Comparison of ENCODE assay signal across 8 cellular contexts in genomic region chr5:138464388-138465287, GRCh38. TPM values are rescaled to one million over a fixed set of nuclear protein-coding genes. Genes with fewer than 3 reads are reported as not detected.
DNase-seq lines count a peak whose midpoint lies in the region; ATAC-seq, FAIRE-seq and TF ChIP-seq lines count a peak whose summit lies in the region.

No MANE protein-coding gene starts in this region.

- H3K27ac ChIP-seq in astrocyte (ENCODE audit: low read depth, low read length): peak overlapping the region; percentile 90
- H3K27ac ChIP-seq in right cardiac atrium (ENCODE audit: low read length): peak overlapping the region; percentile 97
- peak overlapping the region; percentile 99 for H3K27ac ChIP-seq in vagina

- intact Hi-C loops in right cardiac atrium (cut with DNase I) (loop anchor here in 2 of 4 donors (5.0 to 10.0 kb wide), 2 partner anchors 38 to 80 kb away; partner anchors contain the start of gene ETF1 (in 1 of the 2)), vagina (cut with DNase I) (loop anchor here (1.0 kb wide), 1 partner anchor 28 kb away; no protein-coding TSS in a partner anchor)

- peak overlapping the region; percentile 84 for H3K4me3 Mint-ChIP-seq in astrocyte (ENCODE audit: unreplicated experiment)

- H3K36me3 Mint-ChIP-seq in astrocyte (ENCODE audit: low read depth, unreplicated experiment): peaks cover 19% of the 10 kb centered on the region

- H3K4me1 ChIP-seq in astrocyte (ENCODE audit: insufficient read depth, low read length): peaks cover 27% of the 10 kb centered on the region
- peaks cover 2% of the 10 kb centered on the region for H3K4me1 ChIP-seq in right cardiac atrium (ENCODE audit: control insufficient read depth, insufficient read depth, low read length)
- H3K4me1 ChIP-seq in vagina: peaks cover 34% of the 10 kb centered on the region

- H3K4me3 ChIP-seq in astrocyte (ENCODE audit: insufficient read depth, low read depth, low read length) (peak overlapping the region; percentile 94), right cardiac atrium (ENCODE audit: low read length) (peak overlapping the region; percentile 85), vagina (peak overlapping the region; percentile 75 to 86)

- H3K9ac ChIP-seq in astrocyte (ENCODE audit: low read length): peak overlapping the region; percentile 93

- under 1% methylated on average over 68 of the region's 68 CpGs for WGBS in right cardiac atrium

- ATAC-seq in GM18508 (IDR thresholded peaks at IDR 0.05; ENCODE audit: insufficient read depth, unreplicated experiment) (peak; percentile 73), HG02981 (IDR thresholded peaks at IDR 0.05; ENCODE audit: unreplicated experiment) (peak; percentile 69), right cardiac atrium (peak; percentile 89 to 92)

- H3K27ac Mint-ChIP-seq in astrocyte (ENCODE audit: unreplicated experiment): peak overlapping the region; percentile 92

- peak overlapping the region; percentile 97 for H3K4me2 ChIP-seq in astrocyte (ENCODE audit: low read length)

- TF ChIP-seq POLR2A in vagina (IDR thresholded peaks at IDR 0.05): peak in 1 of 2 donors; percentile 8

- H4K20me1 ChIP-seq in astrocyte (ENCODE audit: insufficient read depth, low read length): peaks cover 42% of the 10 kb centered on the region

- peaks cover 3% of the 10 kb centered on the region for H3K9me3 Mint-ChIP-seq in astrocyte (ENCODE audit: unreplicated experiment)

- H3K27me3 ChIP-seq in astrocyte (ENCODE audit: insufficient read depth, low read length): no peaks in the 10 kb centered on the region
- H3K27me3 ChIP-seq in right cardiac atrium (ENCODE audit: control insufficient read depth, insufficient read depth): no peaks in the 10 kb centered on the region
- H3K27me3 ChIP-seq in vagina: no peaks in the 10 kb centered on the region

- H3K27me3 Mint-ChIP-seq in astrocyte (ENCODE audit: low read depth, unreplicated experiment): peaks cover 11% of the 10 kb centered on the region

- peak overlapping the region; percentile 88 for H2AFZ ChIP-seq in astrocyte (ENCODE audit: low read depth, low read length)

- peaks cover 23% of the 10 kb centered on the region for H3K36me3 ChIP-seq in astrocyte (ENCODE audit: insufficient read depth, low read length)
- no peaks in the 10 kb centered on the region for H3K36me3 ChIP-seq in vagina

- H3K9me3 ChIP-seq in astrocyte (ENCODE audit: insufficient read depth, low read depth, low read length) (no peaks in the 10 kb centered on the region), right cardiac atrium (ENCODE audit: control insufficient read depth, low read length) (no peaks in the 10 kb centered on the region), vagina (no peaks in the 10 kb centered on the region)

- H3K4me1 Mint-ChIP-seq in astrocyte (ENCODE audit: low read depth, unreplicated experiment): peaks cover 10% of the 10 kb centered on the region

- H3K79me2 ChIP-seq in astrocyte (ENCODE audit: insufficient read depth, low read length): peaks cover 31% of the 10 kb centered on the region

- TF ChIP-seq CTCF in astrocyte (IDR thresholded peaks at IDR 0.05; ENCODE audit: insufficient read depth, low read depth, low read length) (no peak), vagina (IDR thresholded peaks at IDR 0.05) (peak in 1 of 3 experiments; percentile 38)

- DNase-seq in NCI-H1930 (lab: John Stamatoyannopoulos, UW) (peak; percentile 91 to 94), T-helper 22 cell (ENCODE audit: low read depth) (peak; percentile 93), astrocyte (ENCODE audit: low read depth) (peak; percentile 94), right cardiac atrium (peak; percentile 96 to 98 (median 97)), putamen (ENCODE audit: low spot score) (peak; percentile 99), vagina (ENCODE audit: extremely low spot score in 2 of 2) (peak in 1 of 2 donors; percentile 99)

- peak; percentile 60 for FAIRE-seq in astrocyte (lab: Jason Lieb, UNC)

RNA-seq across cellular contexts. Expression of gene EGR1, which starts 0.6 kb away (rescaled TPM):
- total RNA-seq in astrocyte: 24.4 and 31.5 TPM in 2 replicates
- 10 to 100 TPM in 3 of 4 donors, 1 to 10 TPM in 1; 8.4 to 66.5 (median 22.1) TPM for total RNA-seq in right cardiac atrium
- polyA plus RNA-seq in right cardiac atrium: 123 TPM
- 119 TPM for total RNA-seq in vagina

RNA-seq across cellular contexts. Expression of gene REEP2, which starts 25.8 kb away (rescaled TPM):
- 16.0 and 17.2 TPM in 2 replicates for total RNA-seq in astrocyte
- total RNA-seq in right cardiac atrium: 10 to 100 TPM; 29.9 to 58.9 (median 37.2) TPM
- 38.7 TPM for polyA plus RNA-seq in right cardiac atrium
- total RNA-seq in vagina: 6.1 TPM
